30 cellular contexts compared by ENCODE assay signal in the genomic region with DNA sequence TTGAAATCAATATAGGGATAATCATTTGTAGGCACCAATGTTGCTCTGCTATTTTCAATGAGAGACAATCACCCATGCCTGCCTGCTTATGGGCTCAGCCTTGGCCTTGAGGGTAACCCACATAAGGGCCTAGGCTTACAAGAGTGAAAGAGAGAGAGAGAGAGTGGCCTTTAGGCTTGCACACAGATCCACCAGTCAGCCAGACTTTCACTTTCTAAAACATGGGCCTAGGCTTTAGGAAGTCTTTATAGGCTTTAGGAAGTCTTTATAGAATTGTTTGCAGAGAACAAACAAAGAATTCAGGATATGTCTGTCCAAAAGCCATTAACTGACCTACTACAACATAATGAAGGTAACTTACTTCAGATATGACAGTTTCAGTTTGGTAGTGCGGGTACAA. TPM values are rescaled to one million over a fixed set of nuclear protein-coding genes. Genes with fewer than 3 reads are reported as not detected.
"Had no signal": no experiment of that assay in that cellular context is flagged by ENCODE, and none has a peak within 500 bp of the region (broad histone marks: within the 10 kb centered on the region; RNA-seq: fewer than 3 reads in every experiment).

No MANE protein-coding gene starts in this region.

- DNase-seq: activated B cell treated with CpG ODN at 0.5 μM for 24 hours; activated CD4-positive, alpha-beta memory T cell treated with anti-CD3 and anti-CD28 coated beads, Interleukin-2, amount 10 ng/mL, durations not matched to agents 7 days and 5 days; activated CD4-positive, alpha-beta T cell treated with anti-CD3 and anti-CD28 coated beads for 1 hour; activated CD4-positive, alpha-beta T cell treated with anti-CD3 and anti-CD28 coated beads, Interleukin-2, amount 10 ng/mL, durations not matched to agents 7 days and 5 days; activated gamma-delta T cell; activated naive CD4-positive, alpha-beta T cell treated with anti-CD3 and anti-CD28 coated beads for 36 hours; activated T-cell treated with anti-CD3 and anti-CD28 coated beads for 4 hours; activated T-cell treated with anti-CD3 and anti-CD28 coated beads, Interleukin-2, amount 50 U/mL, for 48 hours; brain microvascular endothelial cell; IMR-90; KG1; NCI-H1092; NCI-H1417; NCI-H1930; NCI-H2107; NCI-H2171 treated with DMSO at 0.1 percent for 48 hours; NCI-H226; NCI-H774; NK-92 treated with Interleukin-12 subunit alpha and Interleukin-12 subunit beta, amount 100 ng/mL, for 24 hours; Peyer's patch; Right ventricle myocardium superior; SW 1271 had no signal

- H3K9me3 ChIP-seq: Peyer's patch, SJSA1 had no signal

- H3K27ac ChIP-seq: brain microvascular endothelial cell, cardiac muscle cell, Peyer's patch, RWPE1, SJSA1 had no signal

- ATAC-seq: activated T-helper 17 cell treated with anti-CD3 and anti-CD28 coated beads, Interleukin-2, amount 50 U/mL, for 72 hours; SK-N-SH treated with all-trans-retinoic acid at 6 μM for 48 hours had no signal

- H3K4me1 ChIP-seq: Peyer's patch, SJSA1 had no signal

- H3K36me3 ChIP-seq: brain microvascular endothelial cell, cardiac muscle cell, Peyer's patch, SJSA1 had no signal

- H3K4me3 ChIP-seq: cardiac muscle cell, Peyer's patch, SJSA1 had no signal

- H3K27me3 ChIP-seq: brain microvascular endothelial cell, cardiac muscle cell, Peyer's patch, SJSA1 had no signal

RNA-seq across cellular contexts. Expression of a gene that starts 3.4 kb away (rescaled TPM):
- total RNA-seq: activated CD8-positive, alpha-beta memory T cell treated with anti-CD3 and anti-CD28 coated beads for 36 hours; activated naive CD4-positive, alpha-beta T cell treated with anti-CD3 and anti-CD28 coated beads for 36 hours; LHCN-M2; M059J; SJSA1 had no signal
- polyA plus RNA-seq: cardiac muscle cell, IMR-90 had no signal
